ENCODE assay signal across 8 cellular contexts in genomic region chr2:152466925-152467676, GRCh38.
DNase-seq lines count a peak whose midpoint lies in the region; ATAC-seq and TF ChIP-seq lines count a peak whose summit lies in the region.

No MANE protein-coding gene starts in this region.

- H3K9ac ChIP-seq in PC-3 (ENCODE audit: low read length): no peak overlapping the region

- peaks cover 30% of the 10 kb centered on the region for H3K4me1 ChIP-seq in PC-3 (ENCODE audit: insufficient read depth, low read length)
- H3K4me1 ChIP-seq in right cardiac atrium (ENCODE audit: control insufficient read depth, insufficient read depth, low read length): peaks cover 23% of the 10 kb centered on the region
- peaks cover 7% of the 10 kb centered on the region for H3K4me1 ChIP-seq in urinary bladder (ENCODE audit: insufficient read depth)

- peaks cover 52% of the 10 kb centered on the region for H3K79me2 ChIP-seq in PC-3 (ENCODE audit: low read length)

- H3K27ac ChIP-seq in PC-3 (ENCODE audit: low read length): no peak overlapping the region
- peak overlapping the region; percentile 33 for H3K27ac ChIP-seq in right cardiac atrium (ENCODE audit: low read length)
- H3K27ac ChIP-seq in urinary bladder (ENCODE audit: low read depth): peak overlapping the region; percentile 34

- POLR2A ChIA-PET in PC-3 (lab: Charles Lee; ENCODE audit: unreplicated experiment): no interaction called here

- WGBS in right cardiac atrium: 72% methylated on average over 11 of the region's 11 CpGs
- 27% methylated on average over 11 of the region's 11 CpGs for WGBS in urinary bladder

- H3K27me3 ChIP-seq in PC-3 (ENCODE audit: low read length): no peaks in the 10 kb centered on the region
- no peaks in the 10 kb centered on the region for H3K27me3 ChIP-seq in right cardiac atrium (ENCODE audit: control insufficient read depth, insufficient read depth)

- 0 out of 2 replicates have a peak, but pooled peaks cover 3% of the 10 kb centered on the region for H4K20me1 ChIP-seq in PC-3 (ENCODE audit: low read length)

- no peak overlapping the region for H3K4me2 ChIP-seq in PC-3 (ENCODE audit: low read length)

- H3K4me3 ChIP-seq in PC-3 (ENCODE audit: low read length) (no peak overlapping the region), right cardiac atrium (ENCODE audit: low read length) (no peak overlapping the region), urinary bladder (ENCODE audit: low read depth, low read length) (no peak overlapping the region)

- no peaks in the 10 kb centered on the region for H3K9me2 ChIP-seq in PC-3 (replicated peaks; ENCODE audit: low read length)

- no peak for TF ChIP-seq CTCF in PC-3 (conservative IDR thresholded peaks at IDR 0.05; ENCODE audit: low read depth, low read length)

- peak; percentile 90 for ATAC-seq in GM18508 (IDR thresholded peaks at IDR 0.05; ENCODE audit: insufficient read depth, unreplicated experiment)
- peak; percentile 94 for ATAC-seq in HG02798 (IDR thresholded peaks at IDR 0.05; ENCODE audit: poor library complexity, unreplicated experiment)
- no peak for ATAC-seq in PC-3
- peak; percentile 41 to 56 for ATAC-seq in right cardiac atrium
- ATAC-seq in stimulated activated naive CD8-positive, alpha-beta T cell treated with anti-CD3 and anti-CD28 coated beads, Interleukin-15, Interleukin-2, amounts not matched to agents 100 U/mL and 50 U/mL, for 24 hours: no peak

- H3K36me3 ChIP-seq in PC-3 (ENCODE audit: low read depth, low read length) (no peaks in the 10 kb centered on the region), urinary bladder (ENCODE audit: insufficient read depth) (no peaks in the 10 kb centered on the region)

- no peaks in the 10 kb centered on the region for H3F3A ChIP-seq in PC-3 (ENCODE audit: low read length, unreplicated experiment)

- CTCF ChIA-PET in PC-3 (lab: Charles Lee): no interaction called here

- intact Hi-C loops in PC-3 (cut with micrococcal nuclease) (no loop called here), right cardiac atrium (cut with DNase I) (loop anchor here in 1 of 4 donors (10.0 kb wide), 1 partner anchor 132 kb away; the partner anchor contains the start of gene FMNL2)

- BruUV-seq in PC-3 (replicated peaks; lab: Mats Ljungman, UMichigan): no TSS peak

- no peak overlapping the region for H2AFZ ChIP-seq in PC-3 (ENCODE audit: low read length)

- no peaks in the 10 kb centered on the region for H3K9me3 ChIP-seq in PC-3 (ENCODE audit: low read length)
- H3K9me3 ChIP-seq in right cardiac atrium (ENCODE audit: control insufficient read depth, low read length): no peaks in the 10 kb centered on the region

- DNase-seq in PC-3 (peak; percentile 51), right cardiac atrium (no peak), NCI-H2171 (lab: John Stamatoyannopoulos, UW) (no peak), islet precursor cell (no peak)
- no peak for DNase-seq in stimulated activated naive CD8-positive, alpha-beta T cell treated with anti-CD3 and anti-CD28 coated beads, Interleukin-15, Interleukin-2, amounts not matched to agents 100 U/mL and 50 U/mL, for 24 hours

Comparison
In these comparisons a context has a peak if more than half of its experiments do, and no peak if none do; other contexts are left out.
1. ATAC-seq: peak in GM18508 (single experiment), HG02798 (single experiment) and right cardiac atrium (2 of 2); none in PC-3 (single experiment) and stimulated activated naive CD8-positive, alpha-beta T cell treated with anti-CD3 and anti-CD28 coated beads, Interleukin-15, Interleukin-2, amounts not matched to agents 100 U/mL and 50 U/mL, for 24 hours (single experiment).